1 cellular context compared by ENCODE assay signal in genomic region chr11:33161120-33162005, GRCh38.
TF ChIP-seq lines count a peak whose summit lies in the region.

Gene CSTF3 (minus strand): TSS chr11:33161480. CDS start chr11:33161325, 155 bp downstream.

TF ChIP-seq in H1, 55 proteins besides CTCF, POLR2A, EP300 and RAD21 (continued from another document):
- peak; percentile 91 for TF ChIP-seq TBP (IDR thresholded peaks at IDR 0.05; ENCODE audit: low read depth, low read length)
- TF ChIP-seq SIN3A (conservative IDR thresholded peaks at IDR 0.05 in 1 of 2, IDR thresholded peaks at IDR 0.05 in 1 of 2; ENCODE audit: low read depth in 1 of 2, low read length in 2 of 2), result peak; percentile 58 to 90; a peak in 2 of 4 replicates
- no peak for TF ChIP-seq EZH2 (IDR thresholded peaks at IDR 0.05; ENCODE audit: low read depth, low read length, severe bottlenecking)
- TF ChIP-seq POLR2AphosphoS5 (IDR thresholded peaks at IDR 0.05; ENCODE audit: low read depth, low read length), result peak; percentile 93
- TF ChIP-seq YY1 (IDR thresholded peaks at IDR 0.05; ENCODE audit: low read depth, low read length), result peak; percentile 96
- TF ChIP-seq BRCA1 (IDR thresholded peaks at IDR 0.05; ENCODE audit: low read depth, low read length), result peak; percentile 28; the same call in 1 of the 2 replicates
- no peak for TF ChIP-seq RXRA (IDR thresholded peaks at IDR 0.05; ENCODE audit: insufficient read depth, low read depth, low read length)
- no peak for TF ChIP-seq MAFK (IDR thresholded peaks at IDR 0.05; ENCODE audit: low read depth, low read length)
- TF ChIP-seq NRF1 (IDR thresholded peaks at IDR 0.05; ENCODE audit: low read depth, low read length), result no peak
- TF ChIP-seq NANOG (IDR thresholded peaks at IDR 0.05; ENCODE audit: insufficient read depth, low read depth, low read length, poor library complexity, severe bottlenecking), result peak; percentile 1
- peak; percentile 79 for TF ChIP-seq PHF8 (conservative IDR thresholded peaks at IDR 0.05; ENCODE audit: low read depth, low read length)
- TF ChIP-seq TEAD4 (IDR thresholded peaks at IDR 0.05; ENCODE audit: low read depth, low read length), result no peak
- no peak for TF ChIP-seq SRF (IDR thresholded peaks at IDR 0.05; ENCODE audit: low read depth, low read length)
- TF ChIP-seq CHD2 (IDR thresholded peaks at IDR 0.05; ENCODE audit: low read length), result peak; percentile 70
- peak; percentile 91 for TF ChIP-seq TAF7 (optimal IDR thresholded peaks at IDR 0.05; ENCODE audit: borderline replicate concordance, low read depth, low read length)
- peak; percentile 83 for TF ChIP-seq SP1 (IDR thresholded peaks at IDR 0.05; ENCODE audit: low read depth, low read length)
- TF ChIP-seq CBX5 (IDR thresholded peaks at IDR 0.05; ENCODE audit: low read depth, low read length), result no peak
- TF ChIP-seq BACH1 (IDR thresholded peaks at IDR 0.05; ENCODE audit: low read length), result peak; percentile 20; the same call in 1 of the 2 replicates
- TF ChIP-seq SUZ12 (IDR thresholded peaks at IDR 0.05; ENCODE audit: low read length), result no peak
- peak; percentile 98 for TF ChIP-seq MAX (IDR thresholded peaks at IDR 0.05)
- no peak for TF ChIP-seq ZNF274 (IDR thresholded peaks at IDR 0.05; ENCODE audit: borderline replicate concordance, extremely low read depth, low read length)
- TF ChIP-seq KDM4A (IDR thresholded peaks at IDR 0.05; ENCODE audit: low read depth, low read length, severe bottlenecking), result no peak
- TF ChIP-seq EGR1 (IDR thresholded peaks at IDR 0.05; ENCODE audit: borderline replicate concordance, low read depth, low read length), result peak; percentile 92
- no peak for TF ChIP-seq CTBP2 (IDR thresholded peaks at IDR 0.05; ENCODE audit: borderline replicate concordance, insufficient read depth, insufficient read length, low read length)
- no peak for TF ChIP-seq POU5F1 (IDR thresholded peaks at IDR 0.05; ENCODE audit: low read depth, low read length)
- peak; percentile 86 for TF ChIP-seq ASH2L (IDR thresholded peaks at IDR 0.05; ENCODE audit: low read length)
- 0 out of 2 replicates have a peak, but pooled peaks have one; percentile 60 for TF ChIP-seq SP4 (IDR thresholded peaks at IDR 0.05; ENCODE audit: low read length)
- no peak for TF ChIP-seq ATF3 (IDR thresholded peaks at IDR 0.05; ENCODE audit: insufficient read depth, low read depth, low read length)
- peak; percentile 88 for TF ChIP-seq CREB1 (IDR thresholded peaks at IDR 0.05)
- peak; percentile 98 for TF ChIP-seq ATF2 (IDR thresholded peaks at IDR 0.05; ENCODE audit: low read length)
- TF ChIP-seq RNF2 (IDR thresholded peaks at IDR 0.05; ENCODE audit: borderline replicate concordance, low read depth, low read length, missing control alignments, poor library complexity, severe bottlenecking), result peak; percentile 37
- no peak for TF ChIP-seq BCL11A (IDR thresholded peaks at IDR 0.05; ENCODE audit: low read depth in 2 of 2, low read length in 2 of 2)
- peak in 1 of 2 experiments; percentile 58; a peak in 1 of 4 replicates for TF ChIP-seq HDAC2 (IDR thresholded peaks at IDR 0.05; ENCODE audit: borderline replicate concordance in 1 of 2, low read depth in 2 of 2, low read length in 2 of 2)
- no peak for TF ChIP-seq FOSL1 (IDR thresholded peaks at IDR 0.05; ENCODE audit: insufficient read depth, low read depth, low read length)
- TF ChIP-seq RBBP5 (IDR thresholded peaks at IDR 0.05; ENCODE audit: borderline replicate concordance, low read depth, low read length), result peak; percentile 77; the same call in 1 of the 2 replicates
- TF ChIP-seq JUND (IDR thresholded peaks at IDR 0.05; ENCODE audit: low read length), result peak; percentile 90
- TF ChIP-seq GTF2F1 (IDR thresholded peaks at IDR 0.05; ENCODE audit: borderline replicate concordance, low read depth, low read length), result peak; percentile 74
- no peak for TF ChIP-seq SIX5 (IDR thresholded peaks at IDR 0.05; ENCODE audit: low read depth, low read length)
- peak; percentile 83; the same call in 1 of the 2 replicates for TF ChIP-seq GABPA (IDR thresholded peaks at IDR 0.05; ENCODE audit: borderline replicate concordance, insufficient read depth, low read length)
- 0 out of 2 replicates have a peak, but pooled peaks have one; percentile 34 for TF ChIP-seq KDM5A (IDR thresholded peaks at IDR 0.05; ENCODE audit: low read length)
- peak; percentile 100 for TF ChIP-seq E2F6 (IDR thresholded peaks at IDR 0.05)
- peak; percentile 76 for TF ChIP-seq JUN (IDR thresholded peaks at IDR 0.05; ENCODE audit: low read depth, low read length)
